24 cellular contexts compared by ENCODE assay signal in genomic region chr2:238594796-238595749, GRCh38.
"Had no signal": no experiment of that assay in that cellular context is flagged by ENCODE, and none has a peak within 500 bp of the region (broad histone marks: within the 10 kb centered on the region; RNA-seq: fewer than 3 reads in every experiment).

No MANE protein-coding gene starts in this region.

- H3K27me3 ChIP-seq: gastrocnemius medialis, heart left ventricle had no signal

- FAIRE-seq: endometrium had no signal

- H3K4me3 ChIP-seq: gastrocnemius medialis, heart left ventricle had no signal

- H3K9me3 Mint-ChIP-seq: activated CD4-positive, alpha-beta memory T cell treated with anti-CD3 and anti-CD28 coated beads for 36 hours; activated naive CD4-positive, alpha-beta T cell treated with anti-CD3 and anti-CD28 coated beads for 36 hours; activated T-helper 17 cell treated with anti-CD3 and anti-CD28 coated beads, Interleukin-2, amount 50 U/mL, for 72 hours; memory B cell; stimulated activated naive CD8-positive, alpha-beta T cell treated with anti-CD3 and anti-CD28 coated beads, Interleukin-15, amount 100 ng/mL, for 72 hours; T-helper 2 cell treated with Interferon-gamma antibody and Interleukin-4, amounts not matched to agents 5 μg/mL and 100 μg/mL, for 36 hours had no signal

- H3K9me3 ChIP-seq: gastrocnemius medialis, heart left ventricle, SK-N-SH had no signal

- H3K36me3 ChIP-seq: gastrocnemius medialis, heart left ventricle had no signal

- H3K9ac ChIP-seq: SK-N-SH had no signal

- H3K27ac Mint-ChIP-seq: activated CD4-positive, alpha-beta memory T cell treated with anti-CD3 and anti-CD28 coated beads for 36 hours; activated naive CD4-positive, alpha-beta T cell treated with anti-CD3 and anti-CD28 coated beads for 36 hours; activated T-helper 17 cell treated with anti-CD3 and anti-CD28 coated beads, Interleukin-2, amount 50 U/mL, for 72 hours; brain; memory B cell; progenitor cell of endocrine pancreas; stimulated activated naive CD8-positive, alpha-beta T cell treated with anti-CD3 and anti-CD28 coated beads, Interleukin-15, amount 100 ng/mL, for 72 hours; T-helper 2 cell treated with Interferon-gamma antibody and Interleukin-4, amounts not matched to agents 5 μg/mL and 100 μg/mL, for 36 hours; WTC11 had no signal

- H3K4me1 Mint-ChIP-seq: activated T-helper 17 cell treated with anti-CD3 and anti-CD28 coated beads, Interleukin-2, amount 50 U/mL, for 72 hours; memory B cell; WTC11 had no signal

- H3K27me3 Mint-ChIP-seq: brain had no signal

- DNase-seq: activated CD4-positive, alpha-beta memory T cell treated with anti-CD3 and anti-CD28 coated beads for 36 hours; activated CD4-positive, alpha-beta T cell treated with anti-CD3 and anti-CD28 coated beads for 4 hours; activated naive CD4-positive, alpha-beta T cell treated with anti-CD3 and anti-CD28 coated beads for 36 hours; activated T-cell treated with anti-CD3 and anti-CD28 coated beads, Interleukin-2, amount 50 U/mL, for 1 hour; anterior cingulate cortex; cerebellar nuclear complex; cortex of kidney; erythroblast; gastrocnemius medialis; heart left ventricle; kidney glomerular epithelial cell; left ventricle myocardium superior; naive thymus-derived CD8-positive, alpha-beta T cell; occipital lobe; SK-N-SH; stimulated activated naive CD8-positive, alpha-beta T cell treated with anti-CD3 and anti-CD28 coated beads, Interleukin-15, amount 100 ng/mL, for 72 hours; trophoblast cell had no signal

- ATAC-seq: activated T-helper 17 cell treated with anti-CD3 and anti-CD28 coated beads, Interleukin-2, amount 50 U/mL, for 72 hours; gastrocnemius medialis; heart left ventricle; left ventricle myocardium superior; naive thymus-derived CD8-positive, alpha-beta T cell; stimulated activated naive CD8-positive, alpha-beta T cell treated with anti-CD3 and anti-CD28 coated beads, Interleukin-15, amount 100 ng/mL, for 72 hours; WTC11 had no signal

- H3K4me2 ChIP-seq: SK-N-SH had no signal

- H3K4me3 Mint-ChIP-seq: activated CD4-positive, alpha-beta memory T cell treated with anti-CD3 and anti-CD28 coated beads for 36 hours; activated naive CD4-positive, alpha-beta T cell treated with anti-CD3 and anti-CD28 coated beads for 36 hours; activated T-helper 17 cell treated with anti-CD3 and anti-CD28 coated beads, Interleukin-2, amount 50 U/mL, for 72 hours; brain; memory B cell; stimulated activated naive CD8-positive, alpha-beta T cell treated with anti-CD3 and anti-CD28 coated beads, Interleukin-15, amount 100 ng/mL, for 72 hours; T-helper 2 cell treated with Interferon-gamma antibody and Interleukin-4, amounts not matched to agents 5 μg/mL and 100 μg/mL, for 36 hours; WTC11 had no signal

- H3K36me3 Mint-ChIP-seq: activated CD4-positive, alpha-beta memory T cell treated with anti-CD3 and anti-CD28 coated beads for 36 hours; brain; memory B cell; naive thymus-derived CD8-positive, alpha-beta T cell; WTC11 had no signal
